ENCODE assay signal across 35 cellular contexts in genomic region chr17:60303406-60304099, GRCh38.
DNase-seq lines count a peak whose midpoint lies in the region; ATAC-seq, FAIRE-seq and TF ChIP-seq lines count a peak whose summit lies in the region.
"Had no signal": no experiment of that assay in that cellular context is flagged by ENCODE, and none has a peak within 500 bp of the region (broad histone marks: within the 10 kb centered on the region; RNA-seq: fewer than 3 reads in every experiment).

No MANE protein-coding gene starts in this region.

- peaks cover 31% of the 10 kb centered on the region for H3K4me1 ChIP-seq in OCI-LY3 (ENCODE audit: low read length)
- peaks cover 0 to 8% of the 10 kb centered on the region in 2 donors for H3K4me1 ChIP-seq in naive thymus-derived CD4-positive, alpha-beta T cell (ENCODE audit: control insufficient read depth in 2 of 2, insufficient read depth in 2 of 2, low read length in 2 of 2)
- no peaks in the 10 kb centered on the region for H3K4me1 ChIP-seq in ascending aorta
- H3K4me1 ChIP-seq: foreskin keratinocyte, suprapubic skin had no signal

- H3K4me3 Mint-ChIP-seq in naive thymus-derived CD4-positive, alpha-beta T cell, result no peak overlapping the region
- H3K4me3 Mint-ChIP-seq: activated CD4-positive, alpha-beta T cell treated with anti-CD3 and anti-CD28 coated beads for 36 hours; mesothelial cell of epicardium; stimulated activated effector memory CD8-positive, alpha-beta T cell treated with anti-CD3 and anti-CD28 coated beads, Interleukin-12 subunit alpha, Interleukin-12 subunit beta, amount 100 ng/mL, for 72 hours; T-helper 2 cell treated with Interferon-gamma antibody and Interleukin-4, amounts not matched to agents 5 μg/mL and 100 μg/mL, for 36 hours had no signal

- DNase-seq in DMS53 (lab: John Stamatoyannopoulos, UW) (peak; percentile 0), DMS53 treated with DMSO at 0.1 percent for 48 hours (lab: John Stamatoyannopoulos, UW; ENCODE audit: unreplicated experiment) (no peak), GM18507 (ENCODE audit: extremely low spot score, insufficient read length, low read depth) (no peak), fibroblast of the aortic adventitia (ENCODE audit: low read depth) (peak; percentile 17), SKM-1 treated with dmso at 0.1 percent for 144 hours (lab: John Stamatoyannopoulos, UW; ENCODE audit: unreplicated experiment) (no peak), ascending aorta (ENCODE audit: low spot score in 2 of 2) (no peak)
- DNase-seq in naive thymus-derived CD4-positive, alpha-beta T cell, result no peak
- DNase-seq: activated CD4-positive, alpha-beta T cell treated with anti-CD3 and anti-CD28 coated beads for 36 hours; activated gamma-delta T cell; activated T-cell treated with anti-CD3 and anti-CD28 coated beads, Interleukin-2, amount 50 U/mL, for 1 hour; adrenal gland; brain microvascular endothelial cell; cerebellar nuclear complex; dorsolateral prefrontal cortex; foreskin keratinocyte; GM23248; heart right ventricle; KG1; MG63; NCI-H1105 treated with DMSO at 0.1 percent for 48 hours; NCI-H187 treated with DMSO at 0.1 percent for 48 hours; NCI-H524 treated with DMSO at 0.1 percent for 48 hours; Peyer's patch; SHP77 treated with DMSO at 0.1 percent for 48 hours; stimulated activated CD4-positive, alpha-beta T cell treated with anti-CD3 and anti-CD28 coated beads, Interleukin-15, amount 100 ng/mL, for 24 hours; upper lobe of left lung had no signal

- H3K36me3 ChIP-seq in OCI-LY3 (replicated peaks; ENCODE audit: low read depth, low read length) (peaks cover 28% of the 10 kb centered on the region), ascending aorta (no peaks in the 10 kb centered on the region)
- no peaks in the 10 kb centered on the region for H3K36me3 ChIP-seq in naive thymus-derived CD4-positive, alpha-beta T cell (ENCODE audit: control insufficient read depth in 2 of 3, insufficient read depth in 3 of 3, low read length in 3 of 3)
- H3K36me3 ChIP-seq: adrenal gland, brain microvascular endothelial cell, MG63, Peyer's patch, suprapubic skin had no signal

- intact Hi-C loops in naive thymus-derived CD4-positive, alpha-beta T cell (cut with micrococcal nuclease), result no loop called here
- intact Hi-C loops in ascending aorta (cut with DNase I), result no loop called here

- peaks cover 5 to 34% (median 15%) of the 10 kb centered on the region in 5 donors for H3K36me3 Mint-ChIP-seq in naive thymus-derived CD4-positive, alpha-beta T cell

- peak overlapping the region; percentile 85; the same call in 1 of the 2 replicates for H3K27ac ChIP-seq in OCI-LY3 (ENCODE audit: low read length)
- no peak overlapping the region for H3K27ac ChIP-seq in naive thymus-derived CD4-positive, alpha-beta T cell (ENCODE audit: low read depth, low read length)
- H3K27ac ChIP-seq in ascending aorta, result no peak overlapping the region
- H3K27ac ChIP-seq: 22Rv1, adrenal gland, brain microvascular endothelial cell, C4-2B, esophagus muscularis mucosa, foreskin keratinocyte, GM23248, heart right ventricle, Peyer's patch, suprapubic skin, upper lobe of left lung had no signal

- TF ChIP-seq CTCF in OCI-LY3 (IDR thresholded peaks at IDR 0.05; ENCODE audit: low read depth, low read length) (no peak), fibroblast of the aortic adventitia (IDR thresholded peaks at IDR 0.05; ENCODE audit: insufficient read depth, low read length) (no peak), ascending aorta (IDR thresholded peaks at IDR 0.05) (no peak)

- peaks cover 19% of the 10 kb centered on the region for H3K79me2 ChIP-seq in OCI-LY3 (ENCODE audit: low read length)

- no peak overlapping the region for H3K9ac ChIP-seq in OCI-LY3 (ENCODE audit: low read length)
- H3K9ac ChIP-seq: GM23248 had no signal

- H3K4me3 ChIP-seq in OCI-LY3 (ENCODE audit: low read length) (no peak overlapping the region), fibroblast of the aortic adventitia (ENCODE audit: low read depth, low read length) (no peak overlapping the region), ascending aorta (no peak overlapping the region)
- no peak overlapping the region for H3K4me3 ChIP-seq in naive thymus-derived CD4-positive, alpha-beta T cell (ENCODE audit: low read length)
- H3K4me3 ChIP-seq: adrenal gland, esophagus muscularis mucosa, GM23248, heart right ventricle, MG63, Peyer's patch, suprapubic skin, upper lobe of left lung had no signal

- peaks cover 5% of the 10 kb centered on the region; the same call in 1 of the 2 replicates for H3K9me3 ChIP-seq in OCI-LY3 (ENCODE audit: insufficient read depth, low read length)
- no peaks in the 10 kb centered on the region for H3K9me3 ChIP-seq in naive thymus-derived CD4-positive, alpha-beta T cell (ENCODE audit: control insufficient read depth in 2 of 3, low read length in 3 of 3)
- H3K9me3 ChIP-seq in ascending aorta, result no peaks in the 10 kb centered on the region
- H3K9me3 ChIP-seq: adrenal gland, esophagus muscularis mucosa, MG63, Peyer's patch, suprapubic skin, upper lobe of left lung had no signal

- POLR2A ChIA-PET in naive thymus-derived CD4-positive, alpha-beta T cell (lab: Charles Lee), result no interaction called here

- peaks cover 14 to 45% (median 25%) of the 10 kb centered on the region in 7 donors for H3K4me1 Mint-ChIP-seq in naive thymus-derived CD4-positive, alpha-beta T cell
- H3K4me1 Mint-ChIP-seq: mesothelial cell of epicardium had no signal

- H3K27ac Mint-ChIP-seq in naive thymus-derived CD4-positive, alpha-beta T cell, result peak overlapping the region in 2 of 9 donors; percentile 9 to 11
- H3K27ac Mint-ChIP-seq: activated CD4-positive, alpha-beta T cell treated with anti-CD3 and anti-CD28 coated beads for 36 hours; mesothelial cell of epicardium; stimulated activated effector memory CD8-positive, alpha-beta T cell treated with anti-CD3 and anti-CD28 coated beads, Interleukin-12 subunit alpha, Interleukin-12 subunit beta, amount 100 ng/mL, for 72 hours; T-helper 2 cell treated with Interferon-gamma antibody and Interleukin-4, amounts not matched to agents 5 μg/mL and 100 μg/mL, for 36 hours had no signal

- peak; percentile 49 for FAIRE-seq in GM18507 (lab: Jason Lieb, UNC)
- FAIRE-seq: endometrium had no signal

- CTCF ChIA-PET in naive thymus-derived CD4-positive, alpha-beta T cell (lab: Charles Lee), result no interaction called here

- H4K20me1 ChIP-seq in OCI-LY3 (ENCODE audit: insufficient read depth, low read length), result no peaks in the 10 kb centered on the region

- peak overlapping the region; percentile 67; the same call in 1 of the 2 replicates for H3K4me2 ChIP-seq in OCI-LY3 (ENCODE audit: low read length)

- H3K27me3 ChIP-seq in OCI-LY3 (ENCODE audit: low read depth, low read length), result no peaks in the 10 kb centered on the region
- H3K27me3 ChIP-seq in naive thymus-derived CD4-positive, alpha-beta T cell (ENCODE audit: control insufficient read depth in 2 of 2, insufficient read depth in 2 of 2, low read length in 2 of 2), result no peaks in the 10 kb centered on the region
- no peaks in the 10 kb centered on the region for H3K27me3 ChIP-seq in ascending aorta
- H3K27me3 ChIP-seq: adrenal gland, brain microvascular endothelial cell, dorsolateral prefrontal cortex, esophagus muscularis mucosa, foreskin keratinocyte, heart right ventricle, MG63, Peyer's patch, suprapubic skin, upper lobe of left lung had no signal

- H3K27me3 Mint-ChIP-seq in naive thymus-derived CD4-positive, alpha-beta T cell, result no peaks in the 10 kb centered on the region
- H3K27me3 Mint-ChIP-seq: activated CD4-positive, alpha-beta T cell treated with anti-CD3 and anti-CD28 coated beads for 36 hours had no signal

- peaks cover 0 to 5% (median 0%) of the 10 kb centered on the region in 11 donors for H3K9me3 Mint-ChIP-seq in naive thymus-derived CD4-positive, alpha-beta T cell
- H3K9me3 Mint-ChIP-seq: mesothelial cell of epicardium; stimulated activated effector memory CD8-positive, alpha-beta T cell treated with anti-CD3 and anti-CD28 coated beads, Interleukin-12 subunit alpha, Interleukin-12 subunit beta, amount 100 ng/mL, for 72 hours; T-helper 2 cell treated with Interferon-gamma antibody and Interleukin-4, amounts not matched to agents 5 μg/mL and 100 μg/mL, for 36 hours had no signal

- no peak overlapping the region for H2AFZ ChIP-seq in OCI-LY3 (ENCODE audit: low read depth, low read length)
- H2AFZ ChIP-seq: GM23248 had no signal

- no peak for ATAC-seq in naive thymus-derived CD4-positive, alpha-beta T cell
- ATAC-seq: activated CD4-positive, alpha-beta T cell treated with anti-CD3 and anti-CD28 coated beads for 36 hours; foreskin keratinocyte; heart right ventricle; stimulated activated effector memory CD8-positive, alpha-beta T cell treated with anti-CD3 and anti-CD28 coated beads, Interleukin-12 subunit alpha, Interleukin-12 subunit beta, amount 100 ng/mL, for 72 hours had no signal

Comparison
In these comparisons a context has a peak if more than half of its experiments do, and no peak if none do; other contexts are left out.
1. DNase-seq: peak in DMS53 (single experiment) and fibroblast of the aortic adventitia (single experiment); none in DMS53 treated with DMSO at 0.1 percent for 48 hours (single experiment), GM18507 (single experiment), SKM-1 treated with dmso at 0.1 percent for 144 hours (single experiment), naive thymus-derived CD4-positive, alpha-beta T cell (0 of 9) and ascending aorta (0 of 2).